1 cellular context compared by ENCODE assay signal in genomic region chr6:2097464-2097863, GRCh38.
TF ChIP-seq lines count a peak whose summit lies in the region.

No MANE protein-coding gene starts in this region.

TF ChIP-seq in GM12878, 131 proteins besides CTCF, POLR2A, EP300 and RAD21 (continued from another document):
- TF ChIP-seq ZNF687 (IDR thresholded peaks at IDR 0.05) (no peak), ETV6 (conservative IDR thresholded peaks at IDR 0.05 in 1 of 2, IDR thresholded peaks at IDR 0.05 in 1 of 2; ENCODE audit: borderline replicate concordance in 1 of 2, low read depth in 1 of 2) (no peak)
